9 cellular contexts compared by ENCODE assay signal in genomic region chr1:145979746-145980435, GRCh38. TPM values are rescaled to one million over a fixed set of nuclear protein-coding genes. Genes with fewer than 3 reads are reported as not detected.
DNase-seq lines count a peak whose midpoint lies in the region; ATAC-seq and TF ChIP-seq lines count a peak whose summit lies in the region.
"Had no signal": no experiment of that assay in that cellular context is flagged by ENCODE, and none has a peak within 500 bp of the region (broad histone marks: within the 10 kb centered on the region; RNA-seq: fewer than 3 reads in every experiment).

No MANE protein-coding gene starts in this region.

- no peaks in the 10 kb centered on the region for H3K36me3 ChIP-seq in urinary bladder (ENCODE audit: insufficient read depth)

- peaks cover 3% of the 10 kb centered on the region for H3K4me1 ChIP-seq in urinary bladder (ENCODE audit: insufficient read depth)

- no peak overlapping the region for H3K4me3 Mint-ChIP-seq in T-helper 17 cell

- TF ChIP-seq CTCF in GM12864 (IDR thresholded peaks at IDR 0.05; ENCODE audit: low read depth, low read length, missing control alignments) = no peak

- H3K36me3 Mint-ChIP-seq in T-helper 17 cell (ENCODE audit: low read depth) = no peaks in the 10 kb centered on the region

- peak; percentile 12 for ATAC-seq in HG03064 (IDR thresholded peaks at IDR 0.05; ENCODE audit: low read depth, unreplicated experiment)
- peak; percentile 65 for ATAC-seq in T-helper 17 cell
- no peak for ATAC-seq in HG03457 (IDR thresholded peaks at IDR 0.05; ENCODE audit: unreplicated experiment)

- WGBS in urinary bladder = 38% methylated on average over 7 of the region's 7 CpGs

- peaks cover 40% of the 10 kb centered on the region for H3K4me1 Mint-ChIP-seq in T-helper 17 cell

- H3K27ac Mint-ChIP-seq in T-helper 17 cell = no peak overlapping the region

- DNase-seq in GM12864 (ENCODE audit: low read depth) = peak; percentile 46
- DNase-seq in T-helper 17 cell = no peak
- DNase-seq in DMS153 (lab: John Stamatoyannopoulos, UW) = no peak
- no peak for DNase-seq in GM03348 (ENCODE audit: low spot score)

- no peaks in the 10 kb centered on the region for H3K9me3 ChIP-seq in T-helper 17 cell (ENCODE audit: control insufficient read depth, low read length, poor library complexity, severe bottlenecking)

- no peaks in the 10 kb centered on the region for H3K27me3 Mint-ChIP-seq in T-helper 17 cell

- H3K27ac ChIP-seq in layer of hippocampus (ENCODE audit: low read depth, low read length) (peak overlapping the region; percentile 76), urinary bladder (ENCODE audit: low read depth) (peak overlapping the region; percentile 87)

- no peak overlapping the region for H3K4me3 ChIP-seq in GM12864 (ENCODE audit: low read depth, low read length)
- H3K4me3 ChIP-seq in urinary bladder (ENCODE audit: low read depth, low read length) = no peak overlapping the region

- no peaks in the 10 kb centered on the region for H3K27me3 ChIP-seq in layer of hippocampus (ENCODE audit: control insufficient read depth, insufficient read depth, low read length)

RNA-seq across cellular contexts. Expression of gene POLR3GL, which starts 15.4 kb away (rescaled TPM):
- total RNA-seq in T-helper 17 cell (10 to 100 TPM; 22.2 to 24.1 TPM), urinary bladder (16.5 TPM)
- polyA plus RNA-seq in urinary bladder = 46.6 TPM

RNA-seq across cellular contexts. Expression of gene ANKRD34A, which starts 15.5 kb away (rescaled TPM):
- 1 to 10 TPM in 1 of 2 donors, under 1 TPM in 1; 0.70 to 1.7 TPM for total RNA-seq in T-helper 17 cell
- 0.21 TPM for total RNA-seq in urinary bladder
- polyA plus RNA-seq in urinary bladder = 1.4 TPM

RNA-seq across cellular contexts. Expression of gene TXNIP, which starts 16.5 kb away (rescaled TPM):
- total RNA-seq in T-helper 17 cell (100 to 1,000 TPM; 567 to 927 TPM), urinary bladder (920 TPM)
- polyA plus RNA-seq in urinary bladder = 1,029 TPM

RNA-seq across cellular contexts. Expression of gene LIX1L, which starts 22.1 kb away (rescaled TPM):
- total RNA-seq in T-helper 17 cell (10 to 100 TPM; 36.6 to 44.1 TPM), urinary bladder (29.6 TPM)
- 25.6 TPM for polyA plus RNA-seq in urinary bladder

RNA-seq across cellular contexts. Expression of gene HJV, which starts 41.6 kb away (rescaled TPM):
- total RNA-seq in T-helper 17 cell (not detected), urinary bladder (9.4 TPM)
- 0.11 TPM for polyA plus RNA-seq in urinary bladder
- total RNA-seq: lung microvascular endothelial cell had no signal
